In genomic region chr1:30267856-30268255, GRCh38 we compare ENCODE assay signal across 6 cellular contexts.
"Had no signal": no experiment of that assay in that cellular context is flagged by ENCODE, and none has a peak within 500 bp of the region (broad histone marks: within the 10 kb centered on the region; RNA-seq: fewer than 3 reads in every experiment).

No MANE protein-coding gene starts in this region.

- H3K27ac ChIP-seq: GM23248 had no signal

- H3K4me1 ChIP-seq: HAP-1 had no signal

- DNase-seq: GM23248, GOT3, H7, IMR-90 had no signal

- H3K9me3 ChIP-seq: HAP-1 had no signal

- ATAC-seq: HCT116 had no signal

- H3K36me3 ChIP-seq: HAP-1 had no signal

- H3K4me3 ChIP-seq: GM23248, HAP-1 had no signal
